28 cellular contexts compared by ENCODE assay signal in the genomic region with DNA sequence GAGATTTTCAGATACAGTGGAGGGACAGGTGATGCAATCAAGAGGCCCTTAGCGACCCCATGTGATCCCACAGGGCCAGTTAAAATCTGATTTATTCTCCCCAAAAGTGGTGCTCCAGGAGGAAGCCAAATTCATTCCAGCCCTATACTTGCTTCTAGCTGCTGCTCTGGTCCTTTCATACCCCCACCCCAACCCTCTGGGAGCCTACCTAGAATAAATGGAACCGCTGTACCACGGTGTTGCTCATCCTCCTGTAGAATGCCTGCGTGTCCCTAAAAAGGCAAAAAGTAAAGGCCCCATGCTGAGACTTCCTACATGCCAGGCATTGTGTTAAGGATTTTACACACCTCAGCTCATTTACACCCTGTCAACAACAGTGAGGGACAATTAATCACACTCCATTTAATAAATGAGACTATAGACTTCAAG. TPM values are rescaled to one million over a fixed set of nuclear protein-coding genes. Genes with fewer than 3 reads are reported as not detected.
DNase-seq lines count a peak whose midpoint lies in the region; ATAC-seq and TF ChIP-seq lines count a peak whose summit lies in the region.
"Had no signal": no experiment of that assay in that cellular context is flagged by ENCODE, and none has a peak within 500 bp of the region (broad histone marks: within the 10 kb centered on the region; RNA-seq: fewer than 3 reads in every experiment).

No MANE protein-coding gene starts in this region.

- no peaks in the 10 kb centered on the region for H4K20me1 ChIP-seq in H9 (ENCODE audit: control insufficient read depth, insufficient read depth, insufficient read length)
- H4K20me1 ChIP-seq in neural progenitor cell (ENCODE audit: low read depth) = peaks cover 60% of the 10 kb centered on the region

- no peak overlapping the region for H2BK5ac ChIP-seq in H9 (ENCODE audit: insufficient read length, low read length)

- H3T11ph ChIP-seq in H9 (ENCODE audit: low read length) = no peak overlapping the region

- no peak overlapping the region for H2BK12ac ChIP-seq in H9 (ENCODE audit: insufficient read length, low read depth, low read length)

- no peak overlapping the region for H2AK5ac ChIP-seq in H9 (ENCODE audit: insufficient read length, low read length)

- H3K27me3 Mint-ChIP-seq in H9 (ENCODE audit: low read depth) = peaks cover 20% of the 10 kb centered on the region
- peaks cover 14% of the 10 kb centered on the region for H3K27me3 Mint-ChIP-seq in endodermal cell (ENCODE audit: insufficient read depth)
- H3K27me3 Mint-ChIP-seq in neural progenitor cell (ENCODE audit: insufficient read depth, low read depth) = peaks cover 6% of the 10 kb centered on the region
- H3K27me3 Mint-ChIP-seq: activated T-helper 17 cell treated with anti-CD3 and anti-CD28 coated beads, Interleukin-2, amount 50 U/mL, for 72 hours; effector memory CD8-positive, alpha-beta T cell; stimulated activated naive CD8-positive, alpha-beta T cell treated with anti-CD3 and anti-CD28 coated beads, Interleukin-15, amount 100 ng/mL, for 72 hours had no signal

- no peak for TF ChIP-seq EP300 in sigmoid colon (IDR thresholded peaks at IDR 0.05)

- H3K4me2 ChIP-seq in H9 (ENCODE audit: insufficient read depth, insufficient read length, low read length) (no peak overlapping the region), neural progenitor cell (peak overlapping the region; percentile 43)

- TF ChIP-seq CTCF in H9 (conservative IDR thresholded peaks at IDR 0.05) (no peak), endodermal cell (conservative IDR thresholded peaks at IDR 0.05) (no peak), neural progenitor cell (IDR thresholded peaks at IDR 0.05) (no peak), sigmoid colon (IDR thresholded peaks at IDR 0.05) (no peak)

- ATAC-seq in GM18511 (IDR thresholded peaks at IDR 0.05; ENCODE audit: unreplicated experiment) = no peak
- ATAC-seq: activated CD8-positive, alpha-beta memory T cell treated with anti-CD3 and anti-CD28 coated beads, Interleukin-2, amount 10 ng/mL, durations not matched to agents 7 days and 5 days; activated naive CD4-positive, alpha-beta T cell treated with anti-CD3 and anti-CD28 coated beads, Interleukin-2, amount 50 U/mL, for 72 hours; activated T-helper 17 cell treated with anti-CD3 and anti-CD28 coated beads, Interleukin-2, amount 50 U/mL, for 72 hours; effector memory CD8-positive, alpha-beta T cell; left colon; stimulated activated naive CD8-positive, alpha-beta T cell treated with anti-CD3 and anti-CD28 coated beads, Interleukin-15, amount 100 ng/mL, for 72 hours had no signal

- H3K14ac ChIP-seq in H9 (ENCODE audit: insufficient read depth, low read length) = no peak overlapping the region

- no peak overlapping the region for H2BK120ac ChIP-seq in H9 (ENCODE audit: low read depth, low read length, poor library complexity, severe bottlenecking)

- TF ChIP-seq POLR2A in sigmoid colon (IDR thresholded peaks at IDR 0.05) = no peak

- DNase-seq in activated CD8-positive, alpha-beta memory T cell treated with anti-CD3 and anti-CD28 coated beads for 24 hours = peak; percentile 43
- DNase-seq in activated CD8-positive, alpha-beta memory T cell treated with anti-CD3 and anti-CD28 coated beads, Interleukin-2, amount 50 U/mL, for 48 hours = no peak
- DNase-seq in H9 (no peak), endodermal cell (peak; percentile 89), neural progenitor cell (ENCODE audit: low spot score) (peak; percentile 79), NCI-H1436 treated with DMSO at 0.1 percent for 48 hours (lab: John Stamatoyannopoulos, UW) (no peak), sigmoid colon (no peak)
- DNase-seq: activated CD4-positive, alpha-beta T cell treated with anti-CD3 and anti-CD28 coated beads, Interleukin-2, amount 10 ng/mL, durations not matched to agents 24 days and 14 days; caudate nucleus; cortex of kidney; effector memory CD8-positive, alpha-beta T cell; GF-D8; left colon; MV-4-11; NCI-H187; NCI-H526 treated with DMSO at 0.1 percent for 48 hours; stimulated activated naive CD8-positive, alpha-beta T cell treated with anti-CD3 and anti-CD28 coated beads, Interleukin-15, amount 100 ng/mL, for 72 hours; SW 1271; T1000; WERI-Rb-1 had no signal

- H3K4ac ChIP-seq in H9 (ENCODE audit: low read depth, low read length) = no peak overlapping the region

- H3K9me3 Mint-ChIP-seq in H9 (no peaks in the 10 kb centered on the region), endodermal cell (no peaks in the 10 kb centered on the region), neural progenitor cell (no peaks in the 10 kb centered on the region)
- H3K9me3 Mint-ChIP-seq: activated CD4-positive, alpha-beta T cell treated with anti-CD3 and anti-CD28 coated beads, Interleukin-2, amount 10 ng/mL, durations not matched to agents 24 days and 14 days; activated naive CD4-positive, alpha-beta T cell treated with anti-CD3 and anti-CD28 coated beads, Interleukin-2, amount 50 U/mL, for 72 hours; activated T-helper 17 cell treated with anti-CD3 and anti-CD28 coated beads, Interleukin-2, amount 50 U/mL, for 72 hours; effector memory CD8-positive, alpha-beta T cell; stimulated activated naive CD8-positive, alpha-beta T cell treated with anti-CD3 and anti-CD28 coated beads, Interleukin-15, amount 100 ng/mL, for 72 hours had no signal

- H3K4me3 ChIP-seq in endodermal cell (ENCODE audit: low read length) (peak overlapping the region; percentile 63), neural progenitor cell (no peak overlapping the region), sigmoid colon (no peak overlapping the region)

- H3K27ac ChIP-seq in H9 (ENCODE audit: insufficient read length, low read depth, low read length) (no peak overlapping the region), endodermal cell (ENCODE audit: low read depth, low read length) (no peak overlapping the region), neural progenitor cell (no peak overlapping the region), sigmoid colon (no peak overlapping the region)
- H3K27ac ChIP-seq: WERI-Rb-1 had no signal

- intact Hi-C loops in sigmoid colon (cut with DNase I) = no loop called here

- no peaks in the 10 kb centered on the region for H3K9me3 ChIP-seq in H9 (ENCODE audit: control insufficient read depth, low read depth, low read length)
- H3K9me3 ChIP-seq in endodermal cell (ENCODE audit: control insufficient read depth, low read length) = no peaks in the 10 kb centered on the region
- no peaks in the 10 kb centered on the region for H3K9me3 ChIP-seq in neural progenitor cell (ENCODE audit: low read depth)
- H3K9me3 ChIP-seq in sigmoid colon = no peaks in the 10 kb centered on the region

- H2AFZ ChIP-seq in H9 (ENCODE audit: low read length) = no peak overlapping the region
- H2AFZ ChIP-seq in neural progenitor cell (replicated peaks) = no peak overlapping the region

- H3K36me3 ChIP-seq in endodermal cell (ENCODE audit: control insufficient read depth, insufficient read depth, low read length) = peaks cover 36% of the 10 kb centered on the region
- H3K36me3 ChIP-seq in neural progenitor cell = no peaks in the 10 kb centered on the region
- H3K36me3 ChIP-seq in sigmoid colon = peaks cover 0 to 15% (median 6%) of the 10 kb centered on the region in 4 donors

- H3K4me3 Mint-ChIP-seq in H9 (peak overlapping the region in 1 of 2 experiments; percentile 53; a peak in 2 of 5 replicates), endodermal cell (peak overlapping the region; percentile 29), neural progenitor cell (peak overlapping the region; percentile 36)
- H3K4me3 Mint-ChIP-seq: activated CD4-positive, alpha-beta T cell treated with anti-CD3 and anti-CD28 coated beads, Interleukin-2, amount 10 ng/mL, durations not matched to agents 24 days and 14 days; activated CD8-positive, alpha-beta memory T cell treated with anti-CD3 and anti-CD28 coated beads, Interleukin-2, amount 10 ng/mL, durations not matched to agents 7 days and 5 days; activated T-helper 17 cell treated with anti-CD3 and anti-CD28 coated beads, Interleukin-2, amount 50 U/mL, for 72 hours; effector memory CD8-positive, alpha-beta T cell; stimulated activated naive CD8-positive, alpha-beta T cell treated with anti-CD3 and anti-CD28 coated beads, Interleukin-15, amount 100 ng/mL, for 72 hours had no signal

- H2BK15ac ChIP-seq in H9 (ENCODE audit: low read depth, low read length) = no peak overlapping the region

- H3K79me1 ChIP-seq in H9 (ENCODE audit: insufficient read depth, low read depth, low read length, poor library complexity, severe bottlenecking) = no peaks in the 10 kb centered on the region

- H3K4me1 Mint-ChIP-seq in H9 = peaks cover 40 to 52% of the 10 kb centered on the region in 2 experiments
- peaks cover 57% of the 10 kb centered on the region for H3K4me1 Mint-ChIP-seq in endodermal cell
- H3K4me1 Mint-ChIP-seq in neural progenitor cell = peaks cover 53% of the 10 kb centered on the region

- peaks cover 6% of the 10 kb centered on the region for H3K23me2 ChIP-seq in H9 (ENCODE audit: insufficient read length, low read depth, low read length, poor library complexity, severe bottlenecking)

- no CpG with 5 or more reads among the region's 4 CpGs for WGBS in H9 (ENCODE audit: extremely low coverage, insufficient read length, low lambda C conversion rate)
- WGBS in endodermal cell (ENCODE audit: insufficient coverage in 1 of 2, insufficient read length in 1 of 2), 2 experiments = 7 to 45% methylated on average over 2 to 4 of the region's 4 CpGs
- WGBS in sigmoid colon, 2 donors = 91 to 92% methylated on average over 4 of the region's 4 CpGs

- H3K9ac ChIP-seq in H9 (ENCODE audit: extremely low read depth, insufficient read length, low read length) (no peak overlapping the region), endodermal cell (ENCODE audit: extremely low read depth, low read length, poor library complexity, severe bottlenecking) (no peak overlapping the region), neural progenitor cell (no peak overlapping the region)

- H3K79me2 ChIP-seq in H9 (ENCODE audit: insufficient read depth, low read length) (no peaks in the 10 kb centered on the region), neural progenitor cell (ENCODE audit: low read depth) (no peaks in the 10 kb centered on the region)

- H4K8ac ChIP-seq in H9 (replicated peaks; ENCODE audit: insufficient read length, low read depth, low read length) = no peak overlapping the region

- H3K36me3 Mint-ChIP-seq in H9 (ENCODE audit: insufficient read depth in 1 of 3, low read depth in 3 of 3) (peaks cover 2 to 16% (median 16%) of the 10 kb centered on the region in 3 experiments; a peak in 6 of 7 replicates), endodermal cell (ENCODE audit: low read depth) (peaks cover 16% of the 10 kb centered on the region), neural progenitor cell (peaks cover 6% of the 10 kb centered on the region)
- H3K36me3 Mint-ChIP-seq: activated naive CD4-positive, alpha-beta T cell treated with anti-CD3 and anti-CD28 coated beads, Interleukin-2, amount 50 U/mL, for 72 hours had no signal

- H2BK20ac ChIP-seq in H9 (ENCODE audit: low read depth, low read length, poor library complexity, severe bottlenecking) = no peak overlapping the region

- H3K4me1 ChIP-seq in H9 (ENCODE audit: insufficient read depth, low read length) (peaks cover 3% of the 10 kb centered on the region; the same call in 1 of the 2 replicates), endodermal cell (ENCODE audit: control insufficient read depth, insufficient read depth, low read length) (peaks cover 34% of the 10 kb centered on the region), neural progenitor cell (peaks cover 35% of the 10 kb centered on the region), sigmoid colon (peaks cover 0 to 43% (median 36%) of the 10 kb centered on the region in 4 donors)

- H3K56ac ChIP-seq in H9 (ENCODE audit: insufficient read length, low read depth, low read length) = no peak overlapping the region

- peaks cover 12% of the 10 kb centered on the region for H3F3A ChIP-seq in neural progenitor cell (ENCODE audit: low read depth)

- peak overlapping the region in 2 of 3 experiments; percentile 33 to 60; a peak in 2 of 7 replicates for H3K27ac Mint-ChIP-seq in H9
- H3K27ac Mint-ChIP-seq in endodermal cell = peak overlapping the region; percentile 83
- no peak overlapping the region for H3K27ac Mint-ChIP-seq in neural progenitor cell
- H3K27ac Mint-ChIP-seq: activated CD4-positive, alpha-beta T cell treated with anti-CD3 and anti-CD28 coated beads, Interleukin-2, amount 10 ng/mL, durations not matched to agents 24 days and 14 days; activated CD8-positive, alpha-beta memory T cell treated with anti-CD3 and anti-CD28 coated beads, Interleukin-2, amount 10 ng/mL, durations not matched to agents 7 days and 5 days; activated naive CD4-positive, alpha-beta T cell treated with anti-CD3 and anti-CD28 coated beads, Interleukin-2, amount 50 U/mL, for 72 hours; activated T-helper 17 cell treated with anti-CD3 and anti-CD28 coated beads, Interleukin-2, amount 50 U/mL, for 72 hours; effector memory CD8-positive, alpha-beta T cell had no signal

- no peak overlapping the region for H3K23ac ChIP-seq in H9 (ENCODE audit: insufficient read length, low read depth, low read length)

- no peak overlapping the region for H3K18ac ChIP-seq in H9 (ENCODE audit: insufficient read length, low read depth, low read length)

- no peaks in the 10 kb centered on the region for H3K27me3 ChIP-seq in H9 (ENCODE audit: insufficient read depth, low read length)
- H3K27me3 ChIP-seq in endodermal cell (ENCODE audit: control insufficient read depth, insufficient read depth, low read length, poor library complexity, severe bottlenecking) = no peaks in the 10 kb centered on the region
- H3K27me3 ChIP-seq in neural progenitor cell = peaks cover 26% of the 10 kb centered on the region
- H3K27me3 ChIP-seq in sigmoid colon = no peaks in the 10 kb centered on the region

- H4K5ac ChIP-seq in H9 (ENCODE audit: insufficient read length, low read depth, low read length) = no peak overlapping the region

- H4K91ac ChIP-seq in H9 (ENCODE audit: insufficient read length, low read depth, low read length) = no peak overlapping the region

RNA-seq across cellular contexts. Expression of a gene that starts 2.0 kb away (rescaled TPM):
- total RNA-seq in H9 (2021) = 15.0 and 15.9 TPM in 2 replicates
- total RNA-seq in endodermal cell = 10 to 100 TPM; 28.6 to 31.9 TPM
- polyA plus RNA-seq in endodermal cell (2013, experiment 1 of 2) = 15.8 TPM
- 16.5 TPM for polyA plus RNA-seq in endodermal cell (2013, experiment 2 of 2)
- 4.8 and 14.5 TPM in 2 replicates for total RNA-seq in neural progenitor cell (ENCODE audit: low replicate concordance)
- 1 to 10 TPM; 3.6 to 5.5 (median 3.8) TPM for total RNA-seq in sigmoid colon
- 1 to 10 TPM in 1 of 3 donors, under 1 TPM in 1, not detected in 1; 0.60 to 1.8 TPM for polyA plus RNA-seq in sigmoid colon

RNA-seq across cellular contexts. Expression of a gene that starts 23.6 kb away (rescaled TPM):
- total RNA-seq in H9 (2021) (not detected in 2 replicates), endodermal cell (under 1 TPM in 1 of 2 donors, not detected in 1; 0.09 TPM), neural progenitor cell (ENCODE audit: low replicate concordance) (0.09 TPM in 1 of 2 replicates, not detected in the other), sigmoid colon (not detected)
- polyA plus RNA-seq in endodermal cell (2013, experiment 1 of 2) = 0.11 TPM
- polyA plus RNA-seq in endodermal cell (2013, experiment 2 of 2) = 0.12 TPM
- polyA plus RNA-seq in sigmoid colon = under 1 TPM in 1 of 3 donors, not detected in 2; 0.06 TPM
- total RNA-seq: A673; activated CD4-positive, alpha-beta T cell treated with anti-CD3 and anti-CD28 coated beads, Interleukin-2, amount 10 ng/mL, durations not matched to agents 24 days and 14 days; activated CD8-positive, alpha-beta memory T cell treated with anti-CD3 and anti-CD28 coated beads, Interleukin-2, amount 10 ng/mL, durations not matched to agents 7 days and 5 days; activated T-helper 17 cell treated with anti-CD3 and anti-CD28 coated beads, Interleukin-2, amount 50 U/mL, for 72 hours; fibroblast of villous mesenchyme; skeletal muscle tissue had no signal

RNA-seq across cellular contexts. Expression of a gene that starts 31.3 kb away (rescaled TPM):
- not detected in 2 replicates for total RNA-seq in H9 (2021)
- total RNA-seq in endodermal cell = not detected
- not detected for polyA plus RNA-seq in endodermal cell (2013, experiment 1 of 2)
- not detected for polyA plus RNA-seq in endodermal cell (2013, experiment 2 of 2)
- total RNA-seq in neural progenitor cell (ENCODE audit: low replicate concordance) = not detected in 2 replicates
- total RNA-seq in sigmoid colon = not detected
- polyA plus RNA-seq in sigmoid colon = under 1 TPM in 1 of 3 donors, not detected in 2; 0.07 TPM
- total RNA-seq: A673; activated CD4-positive, alpha-beta T cell treated with anti-CD3 and anti-CD28 coated beads, Interleukin-2, amount 10 ng/mL, durations not matched to agents 24 days and 14 days; activated CD8-positive, alpha-beta memory T cell treated with anti-CD3 and anti-CD28 coated beads, Interleukin-2, amount 10 ng/mL, durations not matched to agents 7 days and 5 days; activated naive CD4-positive, alpha-beta T cell treated with anti-CD3 and anti-CD28 coated beads, Interleukin-2, amount 50 U/mL, for 72 hours; activated T-helper 17 cell treated with anti-CD3 and anti-CD28 coated beads, Interleukin-2, amount 50 U/mL, for 72 hours; fibroblast of villous mesenchyme; left colon; omental fat pad; skeletal muscle tissue had no signal

Comparison
In these comparisons a context has a peak if more than half of its experiments do, and no peak if none do; other contexts are left out.
1. DNase-seq: peak in activated CD8-positive, alpha-beta memory T cell treated with anti-CD3 and anti-CD28 coated beads for 24 hours (single experiment), endodermal cell (single experiment) and neural progenitor cell (single experiment); none in activated CD8-positive, alpha-beta memory T cell treated with anti-CD3 and anti-CD28 coated beads, Interleukin-2, amount 50 U/mL, for 48 hours (single experiment), H9 (single experiment), NCI-H1436 treated with DMSO at 0.1 percent for 48 hours (single experiment) and sigmoid colon (single experiment).